ENCODE assay signal across 10 cellular contexts in the genomic region with DNA sequence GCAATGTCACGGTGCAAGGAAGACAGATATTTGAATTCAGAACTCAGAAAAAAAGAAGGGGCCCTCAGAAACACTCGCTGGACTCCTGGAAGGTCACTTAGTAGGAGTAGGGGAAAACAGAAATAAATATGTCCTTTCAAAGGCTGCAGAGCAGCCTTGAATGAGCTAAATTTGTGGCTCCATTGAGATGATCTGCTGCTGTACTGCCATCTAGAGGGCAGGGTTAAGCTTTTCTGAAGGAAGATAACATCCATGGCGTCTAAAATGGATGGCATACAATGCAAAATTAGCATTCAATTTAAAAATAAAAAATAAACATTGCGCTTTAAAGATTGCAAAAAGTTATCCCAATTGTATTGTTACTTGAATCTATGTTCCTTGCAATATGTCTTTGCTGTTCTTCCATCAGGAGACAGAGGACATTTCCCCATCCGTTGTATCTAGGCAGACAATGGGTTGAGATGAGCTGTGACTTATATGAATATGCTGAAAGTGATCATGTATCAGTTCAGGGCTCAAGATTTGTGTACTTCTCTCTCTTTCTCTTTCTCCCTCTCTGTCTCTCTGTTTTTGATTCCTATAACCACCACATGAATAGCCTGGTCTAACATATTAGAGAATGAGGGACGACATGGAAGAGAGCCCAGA.
DNase-seq lines count a peak whose midpoint lies in the region; ATAC-seq, FAIRE-seq and TF ChIP-seq lines count a peak whose summit lies in the region.
"Had no signal": no experiment of that assay in that cellular context is flagged by ENCODE, and none has a peak within 500 bp of the region (broad histone marks: within the 10 kb centered on the region; RNA-seq: fewer than 3 reads in every experiment).

No MANE protein-coding gene starts in this region.

- no peak overlapping the region for H2AFZ ChIP-seq in PC-3 (ENCODE audit: low read length)
- H2AFZ ChIP-seq in keratinocyte (ENCODE audit: control insufficient read depth, low read length) = no peak overlapping the region

- POLR2A ChIA-PET in PC-3 (lab: Charles Lee; ENCODE audit: unreplicated experiment) = no interaction called here

- CTCF ChIA-PET in PC-3 (lab: Charles Lee) = no interaction called here

- H3K27me3 ChIP-seq in PC-3 (ENCODE audit: low read length) = no peaks in the 10 kb centered on the region
- H3K27me3 ChIP-seq in keratinocyte (ENCODE audit: control insufficient read depth, extremely low read depth, insufficient read depth, low read length) = no peaks in the 10 kb centered on the region

- no peaks in the 10 kb centered on the region for H3K79me2 ChIP-seq in PC-3 (ENCODE audit: low read length)
- no peaks in the 10 kb centered on the region for H3K79me2 ChIP-seq in keratinocyte (ENCODE audit: control insufficient read depth, insufficient read depth, low read length)

- ATAC-seq in HG02973 (IDR thresholded peaks at IDR 0.05; ENCODE audit: unreplicated experiment) (peak; percentile 76), PC-3 (no peak), HG03460 (IDR thresholded peaks at IDR 0.05; ENCODE audit: unreplicated experiment) (no peak)

- H3K4me3 ChIP-seq in PC-3 (ENCODE audit: low read length) = no peak overlapping the region
- no peak overlapping the region for H3K4me3 ChIP-seq in keratinocyte (ENCODE audit: control insufficient read depth in 2 of 3, extremely low read depth in 1 of 3, insufficient read depth in 2 of 3, low read depth in 1 of 3, low read length in 3 of 3)
- H3K4me3 ChIP-seq: thoracic aorta had no signal

- H3K9me2 ChIP-seq in PC-3 (replicated peaks; ENCODE audit: low read length) = no peaks in the 10 kb centered on the region

- DNase-seq in DMS 273 (lab: John Stamatoyannopoulos, UW; ENCODE audit: unreplicated experiment) (peak; percentile 57), DMS 273 treated with DMSO at 0.1 percent for 48 hours (lab: John Stamatoyannopoulos, UW) (no peak), PC-3 (peak; percentile 2), keratinocyte (ENCODE audit: low read depth, low spot score) (no peak), frontal cortex (ENCODE audit: low spot score in 2 of 2) (no peak), OCI-M2 (lab: John Stamatoyannopoulos, UW; ENCODE audit: unreplicated experiment) (no peak)

- intact Hi-C loops in PC-3 (cut with micrococcal nuclease) = no loop called here

- H4K20me1 ChIP-seq in PC-3 (ENCODE audit: low read length) (no peaks in the 10 kb centered on the region), keratinocyte (ENCODE audit: control insufficient read depth, extremely low read depth, insufficient read depth, low read length) (no peaks in the 10 kb centered on the region)

- H3K27ac ChIP-seq in PC-3 (ENCODE audit: low read length) (no peak overlapping the region), keratinocyte (ENCODE audit: control insufficient read depth, insufficient read depth, low read length) (no peak overlapping the region)
- H3K27ac ChIP-seq: thoracic aorta had no signal

- H3K9ac ChIP-seq in PC-3 (ENCODE audit: low read length) (no peak overlapping the region), keratinocyte (ENCODE audit: control insufficient read depth, extremely low read depth, insufficient read depth, low read length) (no peak overlapping the region)

- H3K36me3 ChIP-seq in PC-3 (ENCODE audit: low read depth, low read length) = no peaks in the 10 kb centered on the region; the same call in 1 of the 2 replicates
- no peaks in the 10 kb centered on the region for H3K36me3 ChIP-seq in keratinocyte (ENCODE audit: control insufficient read depth in 2 of 2, extremely low read depth in 1 of 2, insufficient read depth in 2 of 2, low read length in 2 of 2)
- H3K36me3 ChIP-seq: thoracic aorta had no signal

- H3K4me2 ChIP-seq in PC-3 (ENCODE audit: low read length) (no peak overlapping the region), keratinocyte (ENCODE audit: control insufficient read depth, extremely low read depth, insufficient read depth, low read depth, low read length) (no peak overlapping the region)

- no peaks in the 10 kb centered on the region for H3K9me3 ChIP-seq in PC-3 (ENCODE audit: low read length)
- no peaks in the 10 kb centered on the region for H3K9me3 ChIP-seq in keratinocyte (ENCODE audit: control insufficient read depth, low read depth, low read length)
- H3K9me3 ChIP-seq: thoracic aorta had no signal

- no peaks in the 10 kb centered on the region for H3F3A ChIP-seq in PC-3 (ENCODE audit: low read length, unreplicated experiment)

- dilution Hi-C loops in keratinocyte (cut with MboI; ENCODE audit: extremely low pct_ligation_motif_present, low sequenced_read_pairs) = no loop called here

- peak; percentile 34; the same call in 1 of the 2 replicates for TF ChIP-seq CTCF in PC-3 (conservative IDR thresholded peaks at IDR 0.05; ENCODE audit: low read depth, low read length)
- peak; percentile 23 to 47 (median 37) for TF ChIP-seq CTCF in keratinocyte (optimal IDR thresholded peaks at IDR 0.05 in 1 of 3, IDR thresholded peaks at IDR 0.05 in 1 of 3, conservative IDR thresholded peaks at IDR 0.05 in 1 of 3; ENCODE audit: extremely low read depth in 1 of 3, insufficient read depth in 2 of 3, low read length in 3 of 3)

- no peaks in the 10 kb centered on the region for H3K4me1 ChIP-seq in PC-3 (ENCODE audit: insufficient read depth, low read length)
- H3K4me1 ChIP-seq in keratinocyte (ENCODE audit: control insufficient read depth, extremely low read depth, insufficient read depth, low read length) = no peaks in the 10 kb centered on the region

- H3K9me1 ChIP-seq in keratinocyte (ENCODE audit: control insufficient read depth, extremely low read depth, insufficient read depth, low read length) = no peaks in the 10 kb centered on the region

- FAIRE-seq in keratinocyte (lab: Jason Lieb, UNC) (no peak), frontal cortex (lab: Jason Lieb, UNC) (no peak)
- FAIRE-seq: A204.1 had no signal

- no TSS peak for BruUV-seq in PC-3 (replicated peaks; lab: Mats Ljungman, UMichigan)

Comparison
In these comparisons a context has a peak if more than half of its experiments do, and no peak if none do; other contexts are left out.
1. DNase-seq: peak in DMS 273 (single experiment) and PC-3 (single experiment); none in DMS 273 treated with DMSO at 0.1 percent for 48 hours (single experiment), keratinocyte (single experiment), frontal cortex (0 of 2) and OCI-M2 (single experiment).